In genomic region chr9:109880276-109881169, GRCh38 we compare ENCODE assay signal across 8 cellular contexts.
DNase-seq lines count a peak whose midpoint lies in the region; ATAC-seq, FAIRE-seq and TF ChIP-seq lines count a peak whose summit lies in the region.

No MANE protein-coding gene starts in this region.

- POLR2A ChIA-PET in A549 (lab: Yijun Ruan, JAX): no interaction called here

- 35% methylated on average over 10 of the region's 10 CpGs for WGBS in A549 (ENCODE audit: missing lambda C conversion rate)
- WGBS in psoas muscle, 3 donors: 80 to 89% (median 83%) methylated on average over 10 of the region's 10 CpGs

- intact Hi-C loops in psoas muscle (cut with DNase I): no loop called here

- no peaks in the 10 kb centered on the region for H3K9me3 ChIP-seq in A549
- H3K9me3 ChIP-seq in psoas muscle: no peaks in the 10 kb centered on the region

- TF ChIP-seq RAD21 in A549 (conservative IDR thresholded peaks at IDR 0.05 in 1 of 2, IDR thresholded peaks at IDR 0.05 in 1 of 2): peak in 1 of 2 experiments; percentile 33; a peak in 1 of 5 replicates

- no peaks in the 10 kb centered on the region for H3K9me3 Mint-ChIP-seq in effector memory CD8-positive, alpha-beta T cell

- TF ChIP-seq CTCF in A549 (IDR thresholded peaks at IDR 0.05): peak; percentile 51
- peak; percentile 73 for TF ChIP-seq CTCF in GM12875 (IDR thresholded peaks at IDR 0.05; ENCODE audit: borderline replicate concordance, insufficient read depth, low read depth, low read length)
- TF ChIP-seq CTCF in psoas muscle (IDR thresholded peaks at IDR 0.05): peak; percentile 47

- peak; percentile 94 to 95 for ATAC-seq in A549
- peak; percentile 77 for ATAC-seq in HG03103 (IDR thresholded peaks at IDR 0.05; ENCODE audit: low read depth, unreplicated experiment)
- ATAC-seq in effector memory CD8-positive, alpha-beta T cell (replicated peaks): peak; percentile 59
- peak in 2 of 4 donors; percentile 42 to 53 for ATAC-seq in psoas muscle

- H3K4me3 ChIP-seq in A549: 0 out of 3 replicates have a peak overlapping the region, but pooled peaks have one; percentile 14
- H3K4me3 ChIP-seq in GM12875 (ENCODE audit: low read depth, low read length): peak overlapping the region; percentile 4
- no peak overlapping the region for H3K4me3 ChIP-seq in psoas muscle

- H3K27ac ChIP-seq in A549 (no peak overlapping the region), psoas muscle (no peak overlapping the region)

- no peaks in the 10 kb centered on the region for H3K36me3 ChIP-seq in psoas muscle (ENCODE audit: insufficient read depth in 1 of 2, low read depth in 1 of 2)

- no peaks in the 10 kb centered on the region for H3K27me3 ChIP-seq in psoas muscle (ENCODE audit: insufficient read depth in 3 of 3, low read length in 2 of 3)

- no peak for FAIRE-seq in A549 (lab: Jason Lieb, UNC)

- CTCF ChIA-PET in A549 (lab: Yijun Ruan, JAX): interaction anchor here (1.0 to 1.8 kb wide), 9 partner anchors 12 to 306 kb away, joined by 3 to 6 read pairs (median 5); no protein-coding TSS in a partner anchor

- H3K4me1 Mint-ChIP-seq in effector memory CD8-positive, alpha-beta T cell (ENCODE audit: low read depth in 2 of 2): no peaks in the 10 kb centered on the region

- H3K4me3 Mint-ChIP-seq in effector memory CD8-positive, alpha-beta T cell: no peak overlapping the region

- in situ Hi-C loops in SK-MEL-5 (cut with HindIII; ENCODE audit: low pct_unique_long_range_greater_than_20kb, low sequenced_read_pairs): no loop called here

- H3K4me1 ChIP-seq in A549 (no peaks in the 10 kb centered on the region), psoas muscle (no peaks in the 10 kb centered on the region)

- TF ChIP-seq POLR2A in A549 (IDR thresholded peaks at IDR 0.05; ENCODE audit: low read length): no peak

- no peak for TF ChIP-seq EP300 in A549 (IDR thresholded peaks at IDR 0.05)

- peak overlapping the region; percentile 54 for H3K4me2 ChIP-seq in A549

- H3K27me3 Mint-ChIP-seq in effector memory CD8-positive, alpha-beta T cell: peaks cover 15 to 21% of the 10 kb centered on the region in 2 donors

- peaks cover 4% of the 10 kb centered on the region for H3K36me3 Mint-ChIP-seq in effector memory CD8-positive, alpha-beta T cell (ENCODE audit: insufficient read depth)

- no peak overlapping the region for H3K27ac Mint-ChIP-seq in effector memory CD8-positive, alpha-beta T cell

- DNase-seq in A549 (ENCODE audit: low read depth in 1 of 2, low spot score in 1 of 2) (peak; percentile 66 to 68), SK-MEL-5 (ENCODE audit: low read depth, low spot score) (peak; percentile 76), psoas muscle (no peak), cerebellar nuclear complex (lab: John Stamatoyannopoulos, UW) (no peak), DMS153 (lab: John Stamatoyannopoulos, UW) (no peak)
- DNase-seq in effector memory CD8-positive, alpha-beta T cell: peak in 2 of 3 experiments; percentile 2 to 7

TF ChIP-seq in A549, 52 proteins besides CTCF, POLR2A, EP300 and RAD21:
- TF ChIP-seq SMC3 (IDR thresholded peaks at IDR 0.05) (peak; percentile 34; the same call in 2 of the 3 replicates), ZNF302 (CRISPR knock-in tag; IDR thresholded peaks at IDR 0.05) (no peak)

Comparison
In these comparisons a context has a peak if more than half of its experiments do, and no peak if none do; other contexts are left out.
1. DNase-seq: peak in A549 (2 of 2), SK-MEL-5 (single experiment) and effector memory CD8-positive, alpha-beta T cell (2 of 3); none in psoas muscle (0 of 2), cerebellar nuclear complex (0 of 2) and DMS153 (single experiment).
2. Peak in every context shown above with its lines, with median percentiles within 50 percentile points of each other: CTCF ChIP-seq.